ENCODE assay signal across 1 cellular context in the genomic region with DNA sequence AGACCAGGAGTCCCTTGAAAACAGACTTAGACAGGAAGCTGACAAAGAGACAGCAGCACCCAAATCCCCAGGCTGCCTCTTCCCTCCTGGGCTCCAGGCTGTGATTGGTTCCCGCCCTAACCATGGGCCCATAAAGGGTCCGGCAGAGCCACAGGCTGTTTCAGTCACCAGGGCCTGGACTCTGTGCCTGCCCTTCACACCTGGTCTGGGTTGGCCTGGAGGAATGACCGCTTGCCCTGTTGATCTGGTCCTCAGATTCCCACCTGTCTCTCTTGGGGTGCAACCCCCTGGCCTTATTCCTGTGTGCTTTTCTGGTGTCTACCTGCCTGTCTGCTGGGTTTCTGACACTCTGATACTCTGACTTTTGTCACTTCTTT.
TF ChIP-seq lines count a peak whose summit lies in the region.

No MANE protein-coding gene starts in this region.

TF ChIP-seq in A549, 52 proteins besides CTCF, POLR2A, EP300 and RAD21:
- TF ChIP-seq SMC3 (IDR thresholded peaks at IDR 0.05) (no peak), FOSB (CRISPR knock-in tag; IDR thresholded peaks at IDR 0.05) (no peak), MAZ (IDR thresholded peaks at IDR 0.05; ENCODE audit: borderline replicate concordance, low read depth, low read length) (no peak), ZNF302 (CRISPR knock-in tag; IDR thresholded peaks at IDR 0.05) (no peak), POLR2AphosphoS2 (conservative IDR thresholded peaks at IDR 0.05; ENCODE audit: low read length) (no peak), HOXB13 (CRISPR knock-in tag; IDR thresholded peaks at IDR 0.05; ENCODE audit: low read depth) (no peak), BHLHE40 (IDR thresholded peaks at IDR 0.05; ENCODE audit: low read depth, low read length) (no peak), JUN (IDR thresholded peaks at IDR 0.05) (no peak), MYC (IDR thresholded peaks at IDR 0.05; ENCODE audit: borderline replicate concordance, low read length) (no peak), JUNB (IDR thresholded peaks at IDR 0.05) (no peak), SREBF2 (IDR thresholded peaks at IDR 0.05) (no peak), KDM5A (IDR thresholded peaks at IDR 0.05) (no peak)
- TF ChIP-seq, protein P1, sequence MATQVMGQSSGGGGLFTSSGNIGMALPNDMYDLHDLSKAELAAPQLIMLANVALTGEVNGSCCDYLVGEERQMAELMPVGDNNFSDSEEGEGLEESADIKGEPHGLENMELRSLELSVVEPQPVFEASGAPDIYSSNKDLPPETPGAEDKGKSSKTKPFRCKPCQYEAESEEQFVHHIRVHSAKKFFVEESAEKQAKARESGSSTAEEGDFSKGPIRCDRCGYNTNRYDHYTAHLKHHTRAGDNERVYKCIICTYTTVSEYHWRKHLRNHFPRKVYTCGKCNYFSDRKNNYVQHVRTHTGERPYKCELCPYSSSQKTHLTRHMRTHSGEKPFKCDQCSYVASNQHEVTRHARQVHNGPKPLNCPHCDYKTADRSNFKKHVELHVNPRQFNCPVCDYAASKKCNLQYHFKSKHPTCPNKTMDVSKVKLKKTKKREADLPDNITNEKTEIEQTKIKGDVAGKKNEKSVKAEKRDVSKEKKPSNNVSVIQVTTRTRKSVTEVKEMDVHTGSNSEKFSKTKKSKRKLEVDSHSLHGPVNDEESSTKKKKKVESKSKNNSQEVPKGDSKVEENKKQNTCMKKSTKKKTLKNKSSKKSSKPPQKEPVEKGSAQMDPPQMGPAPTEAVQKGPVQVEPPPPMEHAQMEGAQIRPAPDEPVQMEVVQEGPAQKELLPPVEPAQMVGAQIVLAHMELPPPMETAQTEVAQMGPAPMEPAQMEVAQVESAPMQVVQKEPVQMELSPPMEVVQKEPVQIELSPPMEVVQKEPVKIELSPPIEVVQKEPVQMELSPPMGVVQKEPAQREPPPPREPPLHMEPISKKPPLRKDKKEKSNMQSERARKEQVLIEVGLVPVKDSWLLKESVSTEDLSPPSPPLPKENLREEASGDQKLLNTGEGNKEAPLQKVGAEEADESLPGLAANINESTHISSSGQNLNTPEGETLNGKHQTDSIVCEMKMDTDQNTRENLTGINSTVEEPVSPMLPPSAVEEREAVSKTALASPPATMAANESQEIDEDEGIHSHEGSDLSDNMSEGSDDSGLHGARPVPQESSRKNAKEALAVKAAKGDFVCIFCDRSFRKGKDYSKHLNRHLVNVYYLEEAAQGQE (IDR thresholded peaks at IDR 0.05), result no peak
- TF ChIP-seq, protein P2, sequence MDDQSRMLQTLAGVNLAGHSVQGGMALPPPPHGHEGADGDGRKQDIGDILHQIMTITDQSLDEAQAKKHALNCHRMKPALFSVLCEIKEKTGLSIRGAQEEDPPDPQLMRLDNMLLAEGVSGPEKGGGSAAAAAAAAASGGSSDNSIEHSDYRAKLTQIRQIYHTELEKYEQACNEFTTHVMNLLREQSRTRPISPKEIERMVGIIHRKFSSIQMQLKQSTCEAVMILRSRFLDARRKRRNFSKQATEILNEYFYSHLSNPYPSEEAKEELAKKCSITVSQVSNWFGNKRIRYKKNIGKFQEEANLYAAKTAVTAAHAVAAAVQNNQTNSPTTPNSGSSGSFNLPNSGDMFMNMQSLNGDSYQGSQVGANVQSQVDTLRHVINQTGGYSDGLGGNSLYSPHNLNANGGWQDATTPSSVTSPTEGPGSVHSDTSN (IDR thresholded peaks at IDR 0.05), result no peak
- TF ChIP-seq, protein P3, sequence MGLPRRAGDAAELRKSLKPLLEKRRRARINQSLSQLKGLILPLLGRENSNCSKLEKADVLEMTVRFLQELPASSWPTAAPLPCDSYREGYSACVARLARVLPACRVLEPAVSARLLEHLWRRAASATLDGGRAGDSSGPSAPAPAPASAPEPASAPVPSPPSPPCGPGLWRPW (IDR thresholded peaks at IDR 0.05), result no peak
- TF ChIP-seq, protein P4, sequence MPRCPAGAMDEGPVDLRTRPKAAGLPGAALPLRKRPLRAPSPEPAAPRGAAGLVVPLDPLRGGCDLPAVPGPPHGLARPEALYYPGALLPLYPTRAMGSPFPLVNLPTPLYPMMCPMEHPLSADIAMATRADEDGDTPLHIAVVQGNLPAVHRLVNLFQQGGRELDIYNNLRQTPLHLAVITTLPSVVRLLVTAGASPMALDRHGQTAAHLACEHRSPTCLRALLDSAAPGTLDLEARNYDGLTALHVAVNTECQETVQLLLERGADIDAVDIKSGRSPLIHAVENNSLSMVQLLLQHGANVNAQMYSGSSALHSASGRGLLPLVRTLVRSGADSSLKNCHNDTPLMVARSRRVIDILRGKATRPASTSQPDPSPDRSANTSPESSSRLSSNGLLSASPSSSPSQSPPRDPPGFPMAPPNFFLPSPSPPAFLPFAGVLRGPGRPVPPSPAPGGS (IDR thresholded peaks at IDR 0.05), result no peak
